1 cellular context compared by ENCODE assay signal in the genomic region with DNA sequence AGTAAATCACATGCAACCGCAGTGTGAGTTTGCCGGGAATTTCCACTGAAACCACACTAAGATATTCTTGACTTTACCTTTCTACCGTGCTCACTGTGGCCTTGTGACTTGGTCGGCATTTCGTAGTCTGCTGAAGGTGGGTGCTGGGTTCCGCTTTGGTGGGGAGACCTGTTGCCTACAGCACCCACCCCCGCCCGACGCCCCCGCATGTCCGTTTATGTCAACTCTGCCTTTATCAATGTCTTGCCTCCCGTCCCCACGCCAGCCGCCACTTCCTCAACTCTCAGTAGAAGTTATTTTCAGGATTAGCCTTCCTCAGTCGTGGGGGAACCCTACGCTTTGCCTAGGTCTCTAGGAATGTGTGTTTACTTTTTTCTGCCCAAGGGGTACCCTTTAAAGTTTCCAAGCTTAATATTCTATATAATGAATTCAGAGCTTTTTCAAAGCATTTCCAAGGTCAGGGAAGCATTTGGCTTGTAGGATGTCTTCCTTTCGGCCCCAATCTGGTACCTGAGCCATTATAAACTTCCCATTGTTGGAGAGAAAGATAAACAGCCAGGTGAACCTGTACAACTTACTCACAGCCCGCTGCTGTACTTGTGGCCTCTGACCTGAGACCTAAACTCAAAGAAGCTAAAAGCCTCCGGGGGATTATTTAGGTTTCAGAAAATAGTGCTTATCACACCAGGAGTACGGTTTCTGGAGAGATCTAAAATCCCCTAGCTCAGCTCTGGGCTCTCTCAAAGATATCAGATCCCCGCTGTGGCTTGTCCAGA.
TF ChIP-seq lines count a peak whose summit lies in the region.

No MANE protein-coding gene starts in this region.

TF ChIP-seq in K562, 482 proteins besides CTCF, POLR2A, EP300 and RAD21 (continued from another document and continues in another):
- TF ChIP-seq, protein P1, sequence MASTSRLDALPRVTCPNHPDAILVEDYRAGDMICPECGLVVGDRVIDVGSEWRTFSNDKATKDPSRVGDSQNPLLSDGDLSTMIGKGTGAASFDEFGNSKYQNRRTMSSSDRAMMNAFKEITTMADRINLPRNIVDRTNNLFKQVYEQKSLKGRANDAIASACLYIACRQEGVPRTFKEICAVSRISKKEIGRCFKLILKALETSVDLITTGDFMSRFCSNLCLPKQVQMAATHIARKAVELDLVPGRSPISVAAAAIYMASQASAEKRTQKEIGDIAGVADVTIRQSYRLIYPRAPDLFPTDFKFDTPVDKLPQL (IDR thresholded peaks at IDR 0.05; ENCODE audit: extremely low read depth, insufficient read length) = no peak
- TF ChIP-seq TRIM28 (IDR thresholded peaks at IDR 0.05) = no peak
- no peak for TF ChIP-seq PURB (CRISPR knock-in tag; IDR thresholded peaks at IDR 0.05; ENCODE audit: low read depth)
- peak; percentile 83; the same call in 1 of the 2 replicates for TF ChIP-seq POLR2AphosphoS5 (IDR thresholded peaks at IDR 0.05; ENCODE audit: control insufficient read depth, insufficient read depth, low read depth, low read length)
- no peak for TF ChIP-seq CAMTA2 (CRISPR knock-in tag; conservative IDR thresholded peaks at IDR 0.05)
- no peak for TF ChIP-seq NCOA2 (IDR thresholded peaks at IDR 0.05; ENCODE audit: partially characterized antibody in 2 of 2)
- TF ChIP-seq KLF10 (CRISPR knock-in tag; IDR thresholded peaks at IDR 0.05) = no peak
- TF ChIP-seq GTF2E2 (tag; IDR thresholded peaks at IDR 0.05) = no peak
- TF ChIP-seq, protein P2, sequence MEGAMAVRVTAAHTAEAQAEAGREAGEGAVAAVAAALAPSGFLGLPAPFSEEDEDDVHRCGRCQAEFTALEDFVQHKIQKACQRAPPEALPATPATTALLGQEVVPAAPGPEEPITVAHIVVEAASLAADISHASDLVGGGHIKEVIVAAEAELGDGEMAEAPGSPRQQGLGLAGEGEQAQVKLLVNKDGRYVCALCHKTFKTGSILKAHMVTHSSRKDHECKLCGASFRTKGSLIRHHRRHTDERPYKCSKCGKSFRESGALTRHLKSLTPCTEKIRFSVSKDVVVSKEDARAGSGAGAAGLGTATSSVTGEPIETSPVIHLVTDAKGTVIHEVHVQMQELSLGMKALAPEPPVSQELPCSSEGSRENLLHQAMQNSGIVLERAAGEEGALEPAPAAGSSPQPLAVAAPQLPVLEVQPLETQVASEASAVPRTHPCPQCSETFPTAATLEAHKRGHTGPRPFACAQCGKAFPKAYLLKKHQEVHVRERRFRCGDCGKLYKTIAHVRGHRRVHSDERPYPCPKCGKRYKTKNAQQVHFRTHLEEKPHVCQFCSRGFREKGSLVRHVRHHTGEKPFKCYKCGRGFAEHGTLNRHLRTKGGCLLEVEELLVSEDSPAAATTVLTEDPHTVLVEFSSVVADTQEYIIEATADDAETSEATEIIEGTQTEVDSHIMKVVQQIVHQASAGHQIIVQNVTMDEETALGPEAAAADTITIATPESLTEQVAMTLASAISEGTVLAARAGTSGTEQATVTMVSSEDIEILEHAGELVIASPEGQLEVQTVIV (CRISPR knock-in tag; IDR thresholded peaks at IDR 0.05; ENCODE audit: borderline replicate concordance) = no peak
- TF ChIP-seq HMGN3 (IDR thresholded peaks at IDR 0.05; ENCODE audit: borderline replicate concordance, extremely low read depth, insufficient read length, low read depth, low read length) = peak; percentile 81
- TF ChIP-seq, protein P3, sequence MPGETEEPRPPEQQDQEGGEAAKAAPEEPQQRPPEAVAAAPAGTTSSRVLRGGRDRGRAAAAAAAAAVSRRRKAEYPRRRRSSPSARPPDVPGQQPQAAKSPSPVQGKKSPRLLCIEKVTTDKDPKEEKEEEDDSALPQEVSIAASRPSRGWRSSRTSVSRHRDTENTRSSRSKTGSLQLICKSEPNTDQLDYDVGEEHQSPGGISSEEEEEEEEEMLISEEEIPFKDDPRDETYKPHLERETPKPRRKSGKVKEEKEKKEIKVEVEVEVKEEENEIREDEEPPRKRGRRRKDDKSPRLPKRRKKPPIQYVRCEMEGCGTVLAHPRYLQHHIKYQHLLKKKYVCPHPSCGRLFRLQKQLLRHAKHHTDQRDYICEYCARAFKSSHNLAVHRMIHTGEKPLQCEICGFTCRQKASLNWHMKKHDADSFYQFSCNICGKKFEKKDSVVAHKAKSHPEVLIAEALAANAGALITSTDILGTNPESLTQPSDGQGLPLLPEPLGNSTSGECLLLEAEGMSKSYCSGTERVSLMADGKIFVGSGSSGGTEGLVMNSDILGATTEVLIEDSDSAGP (CRISPR knock-in tag; IDR thresholded peaks at IDR 0.05) = no peak
- TF ChIP-seq, protein P4, sequence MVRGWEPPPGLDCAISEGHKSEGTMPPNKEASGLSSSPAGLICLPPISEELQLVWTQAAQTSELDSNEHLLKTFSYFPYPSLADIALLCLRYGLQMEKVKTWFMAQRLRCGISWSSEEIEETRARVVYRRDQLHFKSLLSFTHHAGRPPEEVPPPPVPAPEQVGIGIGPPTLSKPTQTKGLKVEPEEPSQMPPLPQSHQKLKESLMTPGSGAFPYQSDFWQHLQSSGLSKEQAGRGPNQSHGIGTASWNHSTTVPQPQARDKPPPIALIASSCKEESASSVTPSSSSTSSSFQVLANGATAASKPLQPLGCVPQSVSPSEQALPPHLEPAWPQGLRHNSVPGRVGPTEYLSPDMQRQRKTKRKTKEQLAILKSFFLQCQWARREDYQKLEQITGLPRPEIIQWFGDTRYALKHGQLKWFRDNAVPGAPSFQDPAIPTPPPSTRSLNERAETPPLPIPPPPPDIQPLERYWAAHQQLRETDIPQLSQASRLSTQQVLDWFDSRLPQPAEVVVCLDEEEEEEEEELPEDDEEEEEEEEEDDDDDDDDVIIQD (CRISPR knock-in tag; IDR thresholded peaks at IDR 0.05) = no peak
- TF ChIP-seq, protein P5, sequence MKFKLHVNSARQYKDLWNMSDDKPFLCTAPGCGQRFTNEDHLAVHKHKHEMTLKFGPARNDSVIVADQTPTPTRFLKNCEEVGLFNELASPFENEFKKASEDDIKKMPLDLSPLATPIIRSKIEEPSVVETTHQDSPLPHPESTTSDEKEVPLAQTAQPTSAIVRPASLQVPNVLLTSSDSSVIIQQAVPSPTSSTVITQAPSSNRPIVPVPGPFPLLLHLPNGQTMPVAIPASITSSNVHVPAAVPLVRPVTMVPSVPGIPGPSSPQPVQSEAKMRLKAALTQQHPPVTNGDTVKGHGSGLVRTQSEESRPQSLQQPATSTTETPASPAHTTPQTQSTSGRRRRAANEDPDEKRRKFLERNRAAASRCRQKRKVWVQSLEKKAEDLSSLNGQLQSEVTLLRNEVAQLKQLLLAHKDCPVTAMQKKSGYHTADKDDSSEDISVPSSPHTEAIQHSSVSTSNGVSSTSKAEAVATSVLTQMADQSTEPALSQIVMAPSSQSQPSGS (CRISPR knock-in tag; IDR thresholded peaks at IDR 0.05) = no peak
- TF ChIP-seq, protein P6, sequence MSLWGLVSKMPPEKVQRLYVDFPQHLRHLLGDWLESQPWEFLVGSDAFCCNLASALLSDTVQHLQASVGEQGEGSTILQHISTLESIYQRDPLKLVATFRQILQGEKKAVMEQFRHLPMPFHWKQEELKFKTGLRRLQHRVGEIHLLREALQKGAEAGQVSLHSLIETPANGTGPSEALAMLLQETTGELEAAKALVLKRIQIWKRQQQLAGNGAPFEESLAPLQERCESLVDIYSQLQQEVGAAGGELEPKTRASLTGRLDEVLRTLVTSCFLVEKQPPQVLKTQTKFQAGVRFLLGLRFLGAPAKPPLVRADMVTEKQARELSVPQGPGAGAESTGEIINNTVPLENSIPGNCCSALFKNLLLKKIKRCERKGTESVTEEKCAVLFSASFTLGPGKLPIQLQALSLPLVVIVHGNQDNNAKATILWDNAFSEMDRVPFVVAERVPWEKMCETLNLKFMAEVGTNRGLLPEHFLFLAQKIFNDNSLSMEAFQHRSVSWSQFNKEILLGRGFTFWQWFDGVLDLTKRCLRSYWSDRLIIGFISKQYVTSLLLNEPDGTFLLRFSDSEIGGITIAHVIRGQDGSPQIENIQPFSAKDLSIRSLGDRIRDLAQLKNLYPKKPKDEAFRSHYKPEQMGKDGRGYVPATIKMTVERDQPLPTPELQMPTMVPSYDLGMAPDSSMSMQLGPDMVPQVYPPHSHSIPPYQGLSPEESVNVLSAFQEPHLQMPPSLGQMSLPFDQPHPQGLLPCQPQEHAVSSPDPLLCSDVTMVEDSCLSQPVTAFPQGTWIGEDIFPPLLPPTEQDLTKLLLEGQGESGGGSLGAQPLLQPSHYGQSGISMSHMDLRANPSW (CRISPR knock-in tag; IDR thresholded peaks at IDR 0.05) = no peak
- no peak for TF ChIP-seq TGIF2 (CRISPR knock-in tag; IDR thresholded peaks at IDR 0.05)
- TF ChIP-seq, protein P7, sequence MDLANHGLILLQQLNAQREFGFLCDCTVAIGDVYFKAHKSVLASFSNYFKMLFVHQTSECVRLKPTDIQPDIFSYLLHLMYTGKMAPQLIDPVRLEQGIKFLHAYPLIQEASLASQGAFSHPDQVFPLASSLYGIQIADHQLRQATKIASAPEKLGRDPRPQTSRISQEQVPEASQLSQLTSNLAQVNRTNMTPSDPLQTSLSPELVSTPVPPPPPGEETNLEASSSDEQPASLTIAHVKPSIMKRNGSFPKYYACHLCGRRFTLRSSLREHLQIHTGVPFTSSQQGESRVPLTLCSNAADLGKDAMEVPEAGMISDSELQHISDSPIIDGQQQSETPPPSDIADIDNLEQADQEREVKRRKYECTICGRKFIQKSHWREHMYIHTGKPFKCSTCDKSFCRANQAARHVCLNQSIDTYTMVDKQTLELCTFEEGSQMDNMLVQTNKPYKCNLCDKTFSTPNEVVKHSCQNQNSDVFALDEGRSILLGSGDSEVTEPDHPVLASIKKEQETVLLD (IDR thresholded peaks at IDR 0.05) = peak; percentile 76; the same call in 1 of the 2 replicates
- TF ChIP-seq L3MBTL2 (IDR thresholded peaks at IDR 0.05) = peak; percentile 24; the same call in 1 of the 2 replicates
- TF ChIP-seq, protein P8, sequence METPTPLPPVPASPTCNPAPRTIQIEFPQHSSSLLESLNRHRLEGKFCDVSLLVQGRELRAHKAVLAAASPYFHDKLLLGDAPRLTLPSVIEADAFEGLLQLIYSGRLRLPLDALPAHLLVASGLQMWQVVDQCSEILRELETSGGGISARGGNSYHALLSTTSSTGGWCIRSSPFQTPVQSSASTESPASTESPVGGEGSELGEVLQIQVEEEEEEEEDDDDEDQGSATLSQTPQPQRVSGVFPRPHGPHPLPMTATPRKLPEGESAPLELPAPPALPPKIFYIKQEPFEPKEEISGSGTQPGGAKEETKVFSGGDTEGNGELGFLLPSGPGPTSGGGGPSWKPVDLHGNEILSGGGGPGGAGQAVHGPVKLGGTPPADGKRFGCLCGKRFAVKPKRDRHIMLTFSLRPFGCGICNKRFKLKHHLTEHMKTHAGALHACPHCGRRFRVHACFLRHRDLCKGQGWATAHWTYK (CRISPR knock-in tag; IDR thresholded peaks at IDR 0.05) = no peak
- TF ChIP-seq ZBTB7A (IDR thresholded peaks at IDR 0.05; ENCODE audit: borderline replicate concordance, control insufficient read depth, low read depth, low read length) = peak; percentile 84; the same call in 1 of the 2 replicates
- peak; percentile 75 for TF ChIP-seq JUND (IDR thresholded peaks at IDR 0.05; ENCODE audit: borderline replicate concordance, low read depth, low read length)
- TF ChIP-seq JUND (tag; IDR thresholded peaks at IDR 0.05; ENCODE audit: borderline replicate concordance, low read depth, low read length) = peak; percentile 42; the same call in 1 of the 3 replicates
- peak; percentile 78 for TF ChIP-seq SMAD4 (CRISPR knock-in tag; conservative IDR thresholded peaks at IDR 0.05)
- TF ChIP-seq DMBX1 (CRISPR knock-in tag; IDR thresholded peaks at IDR 0.05; ENCODE audit: borderline replicate concordance) = no peak
- TF ChIP-seq PRMT5 (CRISPR knock-in tag; IDR thresholded peaks at IDR 0.05) = no peak
- TF ChIP-seq PHF21A (IDR thresholded peaks at IDR 0.05; ENCODE audit: borderline replicate concordance, low read depth) = no peak
- 0 out of 2 replicates have a peak, but pooled peaks have one; percentile 57 for TF ChIP-seq ZSCAN29 (IDR thresholded peaks at IDR 0.05)
- TF ChIP-seq, protein P9, sequence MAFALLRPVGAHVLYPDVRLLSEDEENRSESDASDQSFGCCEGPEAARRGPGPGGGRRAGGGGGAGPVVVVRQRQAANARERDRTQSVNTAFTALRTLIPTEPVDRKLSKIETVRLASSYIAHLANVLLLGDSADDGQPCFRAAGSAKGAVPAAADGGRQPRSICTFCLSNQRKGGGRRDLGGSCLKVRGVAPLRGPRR (CRISPR knock-in tag; IDR thresholded peaks at IDR 0.05) = no peak
- TF ChIP-seq CSDE1 (IDR thresholded peaks at IDR 0.05) = no peak
- peak in 1 of 2 experiments; percentile 59; a peak in 1 of 4 replicates for TF ChIP-seq TEAD1 (CRISPR knock-in tag; IDR thresholded peaks at IDR 0.05)
- no peak for TF ChIP-seq RBM15 (IDR thresholded peaks at IDR 0.05; ENCODE audit: insufficient read depth, low read length)
- no peak for TF ChIP-seq ZNF79 (CRISPR knock-in tag; IDR thresholded peaks at IDR 0.05; ENCODE audit: low read depth)
- no peak for TF ChIP-seq RB1 (IDR thresholded peaks at IDR 0.05; ENCODE audit: low read depth)
